ENCODE assay signal across 10 cellular contexts in genomic region chr6:30883476-30883742, GRCh38. TPM values are rescaled to one million over a fixed set of nuclear protein-coding genes. Genes with fewer than 3 reads are reported as not detected.
DNase-seq lines count a peak whose midpoint lies in the region; ATAC-seq, FAIRE-seq and TF ChIP-seq lines count a peak whose summit lies in the region.
"Had no signal": no experiment of that assay in that cellular context is flagged by ENCODE, and none has a peak within 500 bp of the region (broad histone marks: within the 10 kb centered on the region; RNA-seq: fewer than 3 reads in every experiment).

No MANE protein-coding gene starts in this region.

- H3K27me3 ChIP-seq in K562 (ENCODE audit: control insufficient read depth in 2 of 2, insufficient read depth in 2 of 2, low read length in 2 of 2) = no peaks in the 10 kb centered on the region
- no peaks in the 10 kb centered on the region for H3K27me3 ChIP-seq in mesendoderm (ENCODE audit: insufficient read depth, low read length, poor library complexity)
- no peaks in the 10 kb centered on the region for H3K27me3 ChIP-seq in tibial nerve

- no peak for TF ChIP-seq EP300 in K562 (IDR thresholded peaks at IDR 0.05; ENCODE audit: low read length)
- no peak for TF ChIP-seq EP300 in tibial nerve (IDR thresholded peaks at IDR 0.05)

- H2BK5ac ChIP-seq in mesendoderm (ENCODE audit: low read length) = peak overlapping the region; percentile 68

- DNase-seq in activated T-cell treated with anti-CD3 and anti-CD28 coated beads, Interleukin-2, amount 50 U/mL, for 72 hours = no peak
- DNase-seq in activated T-cell treated with anti-CD3 and anti-CD28 coated beads for 4 hours = no peak
- no peak for DNase-seq in K562 (ENCODE audit: extremely low read depth in 1 of 4, low spot score in 3 of 4)
- no peak for DNase-seq in mesendoderm
- DNase-seq in tibial nerve (ENCODE audit: low spot score in 2 of 2) = no peak
- no peak for DNase-seq in HK-2 (ENCODE audit: unreplicated experiment)
- no peak for DNase-seq in NCI-H2029 treated with DMSO at 0.1 percent for 48 hours (lab: John Stamatoyannopoulos, UW)
- DNase-seq in NK-92 (lab: John Stamatoyannopoulos, UW; ENCODE audit: unreplicated experiment) = no peak
- DNase-seq: amniotic stem cell had no signal

- no TSS peak for BruUV-seq in K562 (replicated peaks; lab: Mats Ljungman, UMichigan)

- no peak for ATAC-seq in activated T-cell treated with anti-CD3 and anti-CD28 coated beads, Interleukin-2, amount 50 U/mL, for 72 hours (replicated peaks in 1 of 2)
- ATAC-seq in K562 = no peak

- no peaks in the 10 kb centered on the region for H3K36me3 Mint-ChIP-seq in activated T-cell treated with anti-CD3 and anti-CD28 coated beads, Interleukin-2, amount 50 U/mL, for 72 hours (ENCODE audit: insufficient read depth in 2 of 2)

- CTCF ChIA-PET in K562 (lab: Yijun Ruan, JAX; ENCODE audit: low intra/inter-chr PET ratio) = no interaction called here

- peaks cover 38% of the 10 kb centered on the region for H3K79me2 ChIP-seq in K562 (ENCODE audit: control insufficient read depth, insufficient read depth, low read length)
- peaks cover 35% of the 10 kb centered on the region for H3K79me2 ChIP-seq in mesendoderm (ENCODE audit: control insufficient read depth, insufficient read depth, low read length)

- H3K27ac Mint-ChIP-seq in activated T-cell treated with anti-CD3 and anti-CD28 coated beads, Interleukin-2, amount 50 U/mL, for 72 hours = no peak overlapping the region

- peak overlapping the region; percentile 96 for H3K18ac ChIP-seq in mesendoderm (ENCODE audit: low read length)

- H3K27me3 Mint-ChIP-seq in activated T-cell treated with anti-CD3 and anti-CD28 coated beads, Interleukin-2, amount 50 U/mL, for 72 hours (ENCODE audit: low read depth) = no peaks in the 10 kb centered on the region

- H2AFZ ChIP-seq in K562 (ENCODE audit: low read depth, low read length) = peak overlapping the region; percentile 82; the same call in 1 of the 2 replicates

- peak; percentile 66 for FAIRE-seq in K562 (lab: Jason Lieb, UNC)

- H4K20me1 ChIP-seq in K562 (replicated peaks; ENCODE audit: control insufficient read depth, insufficient read depth, low read length) = peaks cover 9% of the 10 kb centered on the region; the same call in 1 of the 2 replicates

- H3K9me3 ChIP-seq in K562 (replicated peaks; ENCODE audit: control insufficient read depth, insufficient read depth, low read depth, low read length) (no peaks in the 10 kb centered on the region), tibial nerve (no peaks in the 10 kb centered on the region)

- no peak overlapping the region for H4K5ac ChIP-seq in mesendoderm (ENCODE audit: low read length)

- no peak overlapping the region for H4K8ac ChIP-seq in mesendoderm (ENCODE audit: low read depth, low read length)

- H3K4me1 ChIP-seq in K562 (replicated peaks in 1 of 2; ENCODE audit: control insufficient read depth in 2 of 2, insufficient read depth in 2 of 2, low read length in 2 of 2) (peaks cover 66 to 71% of the 10 kb centered on the region in 2 experiments), mesendoderm (ENCODE audit: control insufficient read depth, low read depth, low read length) (peaks cover 30% of the 10 kb centered on the region), tibial nerve (peaks cover 0 to 55% (median 44%) of the 10 kb centered on the region in 4 donors)

- H3K4me2 ChIP-seq in K562 (ENCODE audit: insufficient read depth, low read length) = peak overlapping the region; percentile 77
- H3K4me2 ChIP-seq in mesendoderm (ENCODE audit: low read length) = peak overlapping the region; percentile 69

- H3K27ac ChIP-seq in K562 (ENCODE audit: extremely low read depth, low read depth, low read length) (peak overlapping the region; percentile 70), mesendoderm (ENCODE audit: low read depth, low read length) (peak overlapping the region; percentile 61), tibial nerve (peak overlapping the region; percentile 87 to 98 (median 94))

- no peaks in the 10 kb centered on the region for H3K9me3 Mint-ChIP-seq in activated T-cell treated with anti-CD3 and anti-CD28 coated beads, Interleukin-2, amount 50 U/mL, for 72 hours

- H3K9ac ChIP-seq in K562 (ENCODE audit: insufficient read depth in 1 of 2, low read depth in 2 of 2, low read length in 2 of 2) (peak overlapping the region; percentile 63 to 94), mesendoderm (ENCODE audit: low read length) (peak overlapping the region; percentile 77)

- H3K9me1 ChIP-seq in K562 (ENCODE audit: control insufficient read depth, insufficient read depth, low read length) = peaks cover 3% of the 10 kb centered on the region

- H3K23ac ChIP-seq in mesendoderm (ENCODE audit: low read length) = peak overlapping the region; percentile 94

- H3K36me3 ChIP-seq in K562 (ENCODE audit: control insufficient read depth, insufficient read depth, low read length) = no peaks in the 10 kb centered on the region
- H3K36me3 ChIP-seq in mesendoderm (ENCODE audit: control insufficient read depth, insufficient read depth, low read length) = no peaks in the 10 kb centered on the region
- no peaks in the 10 kb centered on the region for H3K36me3 ChIP-seq in tibial nerve

- H3K79me1 ChIP-seq in mesendoderm (ENCODE audit: low read length) = peaks cover 7% of the 10 kb centered on the region

- peak overlapping the region; percentile 95 for H2AK5ac ChIP-seq in mesendoderm (ENCODE audit: low read length)

- TF ChIP-seq POLR2A in K562 (conservative IDR thresholded peaks at IDR 0.05) (no peak), tibial nerve (IDR thresholded peaks at IDR 0.05) (no peak)

- intact Hi-C loops in K562 (cut with micrococcal nuclease) = no loop called here

- in situ Hi-C loops in K562 (cut with MboI) = no loop called here

- no peak overlapping the region for H2BK15ac ChIP-seq in mesendoderm (replicated peaks; ENCODE audit: low read depth)

- 22% methylated on average over 4 of the region's 4 CpGs for WGBS in K562 (ENCODE audit: insufficient coverage, low coverage, missing lambda C conversion rate)
- no CpG with 5 or more reads among the region's 4 CpGs for WGBS in mesendoderm (ENCODE audit: extremely low coverage, insufficient coverage, low lambda C conversion rate)
- WGBS in tibial nerve, 2 donors = 44 to 46% methylated on average over 4 of the region's 4 CpGs

- H3K4me3 Mint-ChIP-seq in activated T-cell treated with anti-CD3 and anti-CD28 coated beads, Interleukin-2, amount 50 U/mL, for 72 hours = peak overlapping the region; percentile 62 to 79

- TF ChIP-seq RAD21 in K562 (CRISPR knock-in tag; conservative IDR thresholded peaks at IDR 0.05 in 1 of 2, IDR thresholded peaks at IDR 0.05 in 1 of 2) = no peak

- peaks cover 51% of the 10 kb centered on the region for H3K4me1 Mint-ChIP-seq in activated T-cell treated with anti-CD3 and anti-CD28 coated beads, Interleukin-2, amount 50 U/mL, for 72 hours (ENCODE audit: low read depth)

- peak overlapping the region; percentile 72 for H3K56ac ChIP-seq in mesendoderm (ENCODE audit: low read length)

- peak overlapping the region; percentile 60 for H3K4ac ChIP-seq in mesendoderm (ENCODE audit: low read depth, low read length)

- no peak overlapping the region for H2BK120ac ChIP-seq in mesendoderm (ENCODE audit: low read depth, low read length)

- TF ChIP-seq CTCF in K562 (IDR thresholded peaks at IDR 0.05 in 2 of 3, conservative IDR thresholded peaks at IDR 0.05 in 1 of 3; ENCODE audit: insufficient read depth in 2 of 3, low read depth in 1 of 3, low read length in 3 of 3) (no peak), tibial nerve (IDR thresholded peaks at IDR 0.05) (no peak)

- H3K4me3 ChIP-seq in K562 (peak overlapping the region; percentile 54), mesendoderm (ENCODE audit: low read length) (peak overlapping the region; percentile 47), tibial nerve (peak overlapping the region in 1 of 4 donors; percentile 83)

- POLR2A ChIA-PET in K562 (lab: Yijun Ruan, JAX) = interaction anchor here (0.6 to 1.6 kb wide), 9 partner anchors 10 to 266 kb away, joined by 3 to 8 read pairs (median 4); partner anchors contain the start of genes GTF2H4, MRPS18B and PPP1R10

RNA-seq across cellular contexts. Expression of gene DDR1, which starts 0.9 kb away (rescaled TPM):
- total RNA-seq in activated T-cell treated with anti-CD3 and anti-CD28 coated beads, Interleukin-2, amount 50 U/mL, for 72 hours = 10 to 100 TPM in 1 of 2 donors, 1 to 10 TPM in 1; 9.4 to 11.6 TPM
- total RNA-seq in K562 (2011; cell fraction: chromatin; rRNA removed; ENCODE audit: low replicate concordance) = 77.6 and 145 TPM in 2 replicates
- 121 and 123 TPM in 2 replicates for total RNA-seq in K562 (2011; cell fraction: nucleolus; rRNA removed)
- total RNA-seq in K562 (2011; cell fraction: nucleoplasm; rRNA removed) = 99.0 and 108 TPM in 2 replicates
- total RNA-seq in K562 (2014; rRNA removed) (19.9 and 27.1 TPM in 2 replicates), K562 (2014; rRNA removed; fragmentation: Illumina TruSeq; extraction: Trizol) (10.5 and 12.2 TPM in 2 replicates), K562 (2015; rRNA removed; fragmentation: Illumina TruSeq; extraction: Trizol) (10.0 and 11.1 TPM in 2 replicates), K562 (2021) (42.9 and 44.6 TPM in 2 replicates), tibial nerve (10 to 100 TPM; 36.7 to 60.1 (median 39.8) TPM)
- polyA plus RNA-seq in K562 (2011; rRNA removed) (11.2 and 19.0 TPM in 2 replicates), K562 (2014; fragmentation: Illumina TruSeq; extraction: Trizol) (16.0 and 19.8 TPM in 2 replicates), K562 (2014; fragmentation: Nextera tagmentation; extraction: Ambion mirVana) (1 to 10 TPM; 1.4 to 1.6 TPM), K562 (2014; rRNA removed) (19.3 and 20.2 TPM in 2 replicates)
- 17.3 and 19.2 TPM in 2 replicates for polyA plus RNA-seq in K562 (2011; cell fraction: cytosol; rRNA removed)
- 47.9 and 67.4 TPM in 2 replicates for polyA plus RNA-seq in K562 (2011; cell fraction: nucleus; rRNA removed)
- 25.5 and 32.6 TPM in 2 replicates for polyA plus RNA-seq in K562 (2012)
- 16.3 and 21.0 TPM in 2 replicates for polyA minus RNA-seq in K562 (2011; rRNA and poly(A)+ RNA removed)
- polyA minus RNA-seq in K562 (2011; cell fraction: cytosol; rRNA and poly(A)+ RNA removed) = 26.3 and 45.5 TPM in 2 replicates
- 27.9 and 41.7 TPM in 2 replicates for polyA minus RNA-seq in K562 (2011; cell fraction: nucleus; rRNA and poly(A)+ RNA removed)
- 59.0 TPM for polyA plus RNA-seq in mesendoderm (2013, experiment 1 of 2)
- polyA plus RNA-seq in mesendoderm (2013, experiment 2 of 2) = 57.2 TPM

RNA-seq across cellular contexts. Expression of gene GTF2H4, which starts 24.6 kb away (rescaled TPM):
- total RNA-seq in activated T-cell treated with anti-CD3 and anti-CD28 coated beads, Interleukin-2, amount 50 U/mL, for 72 hours = 10 to 100 TPM; 43.5 to 46.9 TPM
- 228 and 428 TPM in 2 replicates for total RNA-seq in K562 (2011; cell fraction: chromatin; rRNA removed; ENCODE audit: low replicate concordance)
- 202 and 247 TPM in 2 replicates for total RNA-seq in K562 (2011; cell fraction: nucleolus; rRNA removed)
- 179 and 226 TPM in 2 replicates for total RNA-seq in K562 (2011; cell fraction: nucleoplasm; rRNA removed)
- total RNA-seq in K562 (2014; rRNA removed) = 30.5 and 55.3 TPM in 2 replicates
- total RNA-seq in K562 (2014; rRNA removed; fragmentation: Illumina TruSeq; extraction: Trizol) = 36.1 and 39.6 TPM in 2 replicates
- total RNA-seq in K562 (2015; rRNA removed; fragmentation: Illumina TruSeq; extraction: Trizol) = 38.3 and 38.6 TPM in 2 replicates
- 70.6 and 80.5 TPM in 2 replicates for total RNA-seq in K562 (2021)
- polyA plus RNA-seq in K562 (2011; rRNA removed) = 60.1 and 75.6 TPM in 2 replicates
- 57.7 and 65.7 TPM in 2 replicates for polyA plus RNA-seq in K562 (2011; cell fraction: cytosol; rRNA removed)
- polyA plus RNA-seq in K562 (2011; cell fraction: nucleus; rRNA removed) = 584 and 671 TPM in 2 replicates
- 66.1 and 69.0 TPM in 2 replicates for polyA plus RNA-seq in K562 (2012)
- 57.1 and 76.3 TPM in 2 replicates for polyA plus RNA-seq in K562 (2014; fragmentation: Illumina TruSeq; extraction: Trizol)
- 1 to 10 TPM; 3.6 to 5.2 TPM for polyA plus RNA-seq in K562 (2014; fragmentation: Nextera tagmentation; extraction: Ambion mirVana)
- 86.1 and 95.0 TPM in 2 replicates for polyA plus RNA-seq in K562 (2014; rRNA removed)
- polyA minus RNA-seq in K562 (2011; rRNA and poly(A)+ RNA removed) = 37.2 and 37.6 TPM in 2 replicates
- 16.6 and 20.2 TPM in 2 replicates for polyA minus RNA-seq in K562 (2011; cell fraction: cytosol; rRNA and poly(A)+ RNA removed)
- polyA minus RNA-seq in K562 (2011; cell fraction: nucleus; rRNA and poly(A)+ RNA removed) = 60.9 and 104 TPM in 2 replicates
- polyA plus RNA-seq in mesendoderm (2013, experiment 1 of 2) = 43.8 TPM
- 46.5 TPM for polyA plus RNA-seq in mesendoderm (2013, experiment 2 of 2)
- 10 to 100 TPM in 2 of 4 donors, 1 to 10 TPM in 2; 2.2 to 25.2 (median 10.1) TPM for total RNA-seq in tibial nerve

RNA-seq across cellular contexts. Expression of gene VARS2, which starts 30.6 kb away (rescaled TPM):
- 10 to 100 TPM; 47.3 to 54.9 TPM for total RNA-seq in activated T-cell treated with anti-CD3 and anti-CD28 coated beads, Interleukin-2, amount 50 U/mL, for 72 hours
- total RNA-seq in K562 (2011; cell fraction: chromatin; rRNA removed; ENCODE audit: low replicate concordance) = 134 and 271 TPM in 2 replicates
- total RNA-seq in K562 (2011; cell fraction: nucleolus; rRNA removed) = 116 and 125 TPM in 2 replicates
- 117 and 125 TPM in 2 replicates for total RNA-seq in K562 (2011; cell fraction: nucleoplasm; rRNA removed)
- total RNA-seq in K562 (2014; rRNA removed) (31.1 and 46.0 TPM in 2 replicates), K562 (2014; rRNA removed; fragmentation: Illumina TruSeq; extraction: Trizol) (16.8 and 18.5 TPM in 2 replicates), K562 (2015; rRNA removed; fragmentation: Illumina TruSeq; extraction: Trizol) (23.3 and 26.3 TPM in 2 replicates), K562 (2021) (41.0 and 48.0 TPM in 2 replicates), tibial nerve (10 to 100 TPM; 22.6 to 26.2 (median 24.7) TPM)
- polyA plus RNA-seq in K562 (2011; rRNA removed) (35.1 and 56.2 TPM in 2 replicates), K562 (2014; fragmentation: Illumina TruSeq; extraction: Trizol) (28.3 and 29.9 TPM in 2 replicates), K562 (2014; fragmentation: Nextera tagmentation; extraction: Ambion mirVana) (1 to 10 TPM; 1.6 to 2.3 TPM), K562 (2014; rRNA removed) (44.8 and 53.6 TPM in 2 replicates)
- polyA plus RNA-seq in K562 (2011; cell fraction: cytosol; rRNA removed) = 28.8 and 33.9 TPM in 2 replicates
- polyA plus RNA-seq in K562 (2011; cell fraction: nucleus; rRNA removed) = 263 and 308 TPM in 2 replicates
- 38.5 and 55.4 TPM in 2 replicates for polyA plus RNA-seq in K562 (2012)
- 46.2 and 47.8 TPM in 2 replicates for polyA minus RNA-seq in K562 (2011; rRNA and poly(A)+ RNA removed)
- polyA minus RNA-seq in K562 (2011; cell fraction: cytosol; rRNA and poly(A)+ RNA removed) = 18.4 and 32.6 TPM in 2 replicates
- polyA minus RNA-seq in K562 (2011; cell fraction: nucleus; rRNA and poly(A)+ RNA removed) = 28.9 and 49.2 TPM in 2 replicates
- 12.1 TPM for polyA plus RNA-seq in mesendoderm (2013, experiment 1 of 2)
- 13.9 TPM for polyA plus RNA-seq in mesendoderm (2013, experiment 2 of 2)

RNA-seq across cellular contexts. Expression of gene SFTA2, which starts 48.6 kb away (rescaled TPM):
- under 1 TPM in 1 of 2 donors, not detected in 1; 0.31 TPM for total RNA-seq in activated T-cell treated with anti-CD3 and anti-CD28 coated beads, Interleukin-2, amount 50 U/mL, for 72 hours
- not detected in 2 replicates for total RNA-seq in K562 (2011; cell fraction: chromatin; rRNA removed; ENCODE audit: low replicate concordance)
- not detected in 2 replicates for total RNA-seq in K562 (2011; cell fraction: nucleolus; rRNA removed)
- total RNA-seq in K562 (2011; cell fraction: nucleoplasm; rRNA removed) = not detected in 2 replicates
- total RNA-seq in K562 (2014; rRNA removed) = not detected in 2 replicates
- total RNA-seq in K562 (2014; rRNA removed; fragmentation: Illumina TruSeq; extraction: Trizol) = not detected in 2 replicates
- not detected in 2 replicates for total RNA-seq in K562 (2015; rRNA removed; fragmentation: Illumina TruSeq; extraction: Trizol)
- total RNA-seq in K562 (2021) = 0.78 TPM in 1 of 2 replicates, not detected in the other
- polyA plus RNA-seq in K562 (2011; rRNA removed) = not detected in 2 replicates
- polyA plus RNA-seq in K562 (2011; cell fraction: cytosol; rRNA removed) = not detected in 2 replicates
- polyA plus RNA-seq in K562 (2011; cell fraction: nucleus; rRNA removed) = not detected in 2 replicates
- 0.17 TPM in 1 of 2 replicates, not detected in the other for polyA plus RNA-seq in K562 (2012)
- polyA plus RNA-seq in K562 (2014; fragmentation: Illumina TruSeq; extraction: Trizol) = not detected in 2 replicates
- not detected for polyA plus RNA-seq in K562 (2014; fragmentation: Nextera tagmentation; extraction: Ambion mirVana)
- not detected in 2 replicates for polyA plus RNA-seq in K562 (2014; rRNA removed)
- not detected in 2 replicates for polyA minus RNA-seq in K562 (2011; rRNA and poly(A)+ RNA removed)
- not detected in 2 replicates for polyA minus RNA-seq in K562 (2011; cell fraction: cytosol; rRNA and poly(A)+ RNA removed)
- not detected in 2 replicates for polyA minus RNA-seq in K562 (2011; cell fraction: nucleus; rRNA and poly(A)+ RNA removed)
- not detected for polyA plus RNA-seq in mesendoderm (2013, experiment 1 of 2)
- not detected for polyA plus RNA-seq in mesendoderm (2013, experiment 2 of 2)
- total RNA-seq in tibial nerve = not detected

RNA-seq across cellular contexts. Expression of gene MUCL3, which starts 57.4 kb away (rescaled TPM):
- under 1 TPM in 1 of 2 donors, not detected in 1; 0.09 TPM for total RNA-seq in activated T-cell treated with anti-CD3 and anti-CD28 coated beads, Interleukin-2, amount 50 U/mL, for 72 hours
- not detected in 2 replicates for total RNA-seq in K562 (2011; cell fraction: chromatin; rRNA removed; ENCODE audit: low replicate concordance)
- not detected in 2 replicates for total RNA-seq in K562 (2011; cell fraction: nucleolus; rRNA removed)
- total RNA-seq in K562 (2011; cell fraction: nucleoplasm; rRNA removed) = not detected in 2 replicates
- total RNA-seq in K562 (2014; rRNA removed) = not detected in 2 replicates
- total RNA-seq in K562 (2014; rRNA removed; fragmentation: Illumina TruSeq; extraction: Trizol) = not detected in 2 replicates
- not detected in 2 replicates for total RNA-seq in K562 (2015; rRNA removed; fragmentation: Illumina TruSeq; extraction: Trizol)
- total RNA-seq in K562 (2021) = not detected in 2 replicates
- not detected in 2 replicates for polyA plus RNA-seq in K562 (2011; rRNA removed)
- not detected in 2 replicates for polyA plus RNA-seq in K562 (2011; cell fraction: cytosol; rRNA removed)
- polyA plus RNA-seq in K562 (2011; cell fraction: nucleus; rRNA removed) = not detected in 2 replicates
- 0.03 and 0.07 TPM in 2 replicates for polyA plus RNA-seq in K562 (2012)
- not detected in 2 replicates for polyA plus RNA-seq in K562 (2014; fragmentation: Illumina TruSeq; extraction: Trizol)
- not detected for polyA plus RNA-seq in K562 (2014; fragmentation: Nextera tagmentation; extraction: Ambion mirVana)
- polyA plus RNA-seq in K562 (2014; rRNA removed) = 0.07 TPM in 1 of 2 replicates, not detected in the other
- not detected in 2 replicates for polyA minus RNA-seq in K562 (2011; rRNA and poly(A)+ RNA removed)
- not detected in 2 replicates for polyA minus RNA-seq in K562 (2011; cell fraction: cytosol; rRNA and poly(A)+ RNA removed)
- not detected in 2 replicates for polyA minus RNA-seq in K562 (2011; cell fraction: nucleus; rRNA and poly(A)+ RNA removed)
- polyA plus RNA-seq in mesendoderm (2013, experiment 1 of 2) = 0.20 TPM
- polyA plus RNA-seq in mesendoderm (2013, experiment 2 of 2) = 0.22 TPM
- total RNA-seq in tibial nerve = under 1 TPM in 1 of 4 donors, not detected in 3; under 0.01 TPM
- total RNA-seq: posterior vena cava had no signal
